Comparison of ENCODE assay signal across 35 cellular contexts in the genomic region with DNA sequence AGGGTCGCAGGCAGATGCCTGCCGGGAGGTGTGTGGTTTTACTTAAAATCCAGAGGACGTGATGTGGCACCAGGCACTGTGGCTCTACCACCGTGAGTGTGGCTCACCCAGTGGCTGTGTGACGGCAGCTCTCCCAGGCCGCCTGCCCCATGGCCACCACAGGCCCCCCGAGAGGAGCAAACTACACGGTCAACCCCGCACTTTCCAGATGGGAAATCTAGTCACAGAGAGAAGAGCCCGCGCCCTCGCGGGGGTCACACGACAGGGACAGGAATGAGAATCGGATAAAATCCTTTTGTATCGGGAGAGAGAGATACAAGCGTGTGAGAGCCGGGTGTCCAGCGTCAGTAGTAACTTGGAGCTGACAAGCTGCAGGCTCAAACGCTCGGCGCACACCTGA. TPM values are rescaled to one million over a fixed set of nuclear protein-coding genes. Genes with fewer than 3 reads are reported as not detected.
"Had no signal": no experiment of that assay in that cellular context is flagged by ENCODE, and none has a peak within 500 bp of the region (broad histone marks: within the 10 kb centered on the region; RNA-seq: fewer than 3 reads in every experiment).

No MANE protein-coding gene starts in this region.

- ATAC-seq: left colon; left lung; naive thymus-derived CD8-positive, alpha-beta T cell; psoas muscle; stimulated activated naive CD8-positive, alpha-beta T cell treated with anti-CD3 and anti-CD28 coated beads, Interleukin-15, Interleukin-2, amounts not matched to agents 100 U/mL and 50 U/mL, for 24 hours had no signal

- H3K4me3 Mint-ChIP-seq: immature natural killer cell; naive thymus-derived CD8-positive, alpha-beta T cell; nephron; neural crest cell; stimulated activated memory B cell treated with anti-CD40 and anti-IgM and Interleukin-4, amounts not matched to agents 10 μg/mL and 1 μg/mL and 100 μg/mL, for 72 hours had no signal

- H3K27ac ChIP-seq: left lung, lower lobe of right lung, neutrophil, parathyroid adenoma, psoas muscle, right lobe of liver, stomach, testis, thyroid gland, transverse colon, upper lobe of left lung, vagina had no signal

- H3K27ac Mint-ChIP-seq: immature natural killer cell; naive thymus-derived CD8-positive, alpha-beta T cell; nephron; stimulated activated memory B cell treated with anti-CD40 and anti-IgM and Interleukin-4, amounts not matched to agents 10 μg/mL and 1 μg/mL and 100 μg/mL, for 72 hours had no signal

- H3K9me3 Mint-ChIP-seq: immature natural killer cell; naive thymus-derived CD8-positive, alpha-beta T cell; nephron; neural crest cell; stimulated activated memory B cell treated with anti-CD40 and anti-IgM and Interleukin-4, amounts not matched to agents 10 μg/mL and 1 μg/mL and 100 μg/mL, for 72 hours had no signal

- H2AFZ ChIP-seq: parathyroid adenoma had no signal

- H3K36me3 ChIP-seq: left lung, lower lobe of right lung, neutrophil, right lobe of liver, stomach, thyroid gland, transverse colon, upper lobe of left lung, vagina had no signal

- DNase-seq: hippocampal formation; immature natural killer cell; kidney; left colon; lower lobe of right lung; mammary epithelial cell; mesenchymal stem cell; naive thymus-derived CD8-positive, alpha-beta T cell; occipital lobe; psoas muscle; right lobe of liver; stimulated activated CD4-positive, alpha-beta T cell treated with anti-CD3 and anti-CD28 coated beads, Interleukin-1b, Interleukin-23, amount 100 ng/mL, for 48 hours; stimulated activated CD4-positive, alpha-beta T cell treated with anti-CD3 and anti-CD28 coated beads, Interleukin-2, amount 100 ng/mL, for 48 hours; stimulated activated CD4-positive, alpha-beta T cell treated with anti-CD3 and anti-CD28 coated beads, Interleukin-4, amount 100 ng/mL, for 4 hours; stimulated activated CD8-positive, alpha-beta memory T cell treated with anti-CD3 and anti-CD28 coated beads, Interleukin-4, amount 100 ng/mL, for 48 hours; stimulated activated naive CD8-positive, alpha-beta T cell treated with anti-CD3 and anti-CD28 coated beads, Interleukin-15, Interleukin-2, amounts not matched to agents 100 U/mL and 50 U/mL, for 24 hours; stomach; testis; thyroid gland; transverse colon had no signal

- H3K4me1 Mint-ChIP-seq: nephron; neural crest cell; stimulated activated memory B cell treated with anti-CD40 and anti-IgM and Interleukin-4, amounts not matched to agents 10 μg/mL and 1 μg/mL and 100 μg/mL, for 72 hours had no signal

- H3K36me3 Mint-ChIP-seq: immature natural killer cell; naive thymus-derived CD8-positive, alpha-beta T cell; stimulated activated memory B cell treated with anti-CD40 and anti-IgM and Interleukin-4, amounts not matched to agents 10 μg/mL and 1 μg/mL and 100 μg/mL, for 72 hours had no signal

- H3K4me3 ChIP-seq: left lung, lower lobe of right lung, psoas muscle, right lobe of liver, smooth muscle cell, stomach, testis, thyroid gland, transverse colon, upper lobe of left lung, vagina had no signal

- H3K79me2 ChIP-seq: parathyroid adenoma had no signal

- H3K27me3 Mint-ChIP-seq: stimulated activated memory B cell treated with anti-CD40 and anti-IgM and Interleukin-4, amounts not matched to agents 10 μg/mL and 1 μg/mL and 100 μg/mL, for 72 hours had no signal

- H3K27me3 ChIP-seq: left lung, neutrophil, right lobe of liver, testis, thyroid gland, transverse colon, upper lobe of left lung, vagina had no signal

- H3K4me1 ChIP-seq: left lung, lower lobe of right lung, parathyroid adenoma, psoas muscle, right lobe of liver, stomach, testis, thyroid gland, transverse colon, upper lobe of left lung, vagina had no signal

- H3K4me2 ChIP-seq: smooth muscle cell had no signal

RNA-seq across cellular contexts. Expression of gene TERT, which starts 24.4 kb away (rescaled TPM):
- total RNA-seq: lower lobe of right lung, mammary epithelial cell, mucosa of gallbladder, occipital lobe, osteocyte, psoas muscle, right lobe of liver, skeletal muscle tissue, smooth muscle cell, thyroid gland, transverse colon, urinary bladder, vagina had no signal
- polyA plus RNA-seq: immature natural killer cell, liver, mammary epithelial cell, psoas muscle, smooth muscle cell, urinary bladder had no signal

RNA-seq across cellular contexts. Expression of gene SLC6A18, which starts 45.2 kb away (rescaled TPM):
- total RNA-seq: kidney; left lung; liver; lower lobe of right lung; mammary epithelial cell; mucosa of gallbladder; naive thymus-derived CD8-positive, alpha-beta T cell; neural crest cell; occipital lobe; osteocyte; posterior vena cava; psoas muscle; right lobe of liver; skeletal muscle tissue; smooth muscle cell; stomach; thyroid gland; transverse colon; upper lobe of left lung; urinary bladder; vagina had no signal
- polyA plus RNA-seq: immature natural killer cell; liver; mammary epithelial cell; naive thymus-derived CD8-positive, alpha-beta T cell; psoas muscle; smooth muscle cell; stomach; urinary bladder had no signal
